Comparison of ENCODE assay signal across 28 cellular contexts in the genomic region with DNA sequence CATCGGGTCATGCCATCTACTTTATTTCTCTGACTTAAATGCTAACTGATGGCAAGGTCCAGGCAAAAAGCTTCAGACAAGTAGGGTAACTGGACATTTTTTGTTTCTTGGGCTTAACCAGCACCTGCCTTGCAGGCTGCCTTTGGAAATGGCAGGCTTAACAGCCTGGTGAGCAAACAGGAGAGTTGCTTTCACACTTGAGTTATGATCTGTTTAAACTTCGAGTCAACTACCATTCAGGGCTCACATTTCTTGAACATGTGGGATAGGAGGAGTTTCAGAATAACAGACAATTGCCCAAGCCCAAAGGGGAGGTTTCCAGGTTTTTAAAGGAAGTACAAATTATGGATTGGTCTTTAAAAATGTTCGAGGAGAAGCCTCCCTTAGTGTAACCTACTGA.
"Had no signal": no experiment of that assay in that cellular context is flagged by ENCODE, and none has a peak within 500 bp of the region (broad histone marks: within the 10 kb centered on the region; RNA-seq: fewer than 3 reads in every experiment).

No MANE protein-coding gene starts in this region.

- H3K27me3 ChIP-seq: brain microvascular endothelial cell, dorsolateral prefrontal cortex, foreskin keratinocyte, gastrocnemius medialis had no signal

- H3K9me3 ChIP-seq: gastrocnemius medialis had no signal

- H3K36me3 ChIP-seq: brain microvascular endothelial cell, gastrocnemius medialis, WERI-Rb-1 had no signal

- H3K4me1 ChIP-seq: foreskin keratinocyte, gastrocnemius medialis had no signal

- ATAC-seq: activated CD4-positive, CD25-positive, alpha-beta regulatory T cell treated with anti-CD3 and anti-CD28 coated beads, Interleukin-2, amount 50 U/mL, for 24 hours; activated CD8-positive, alpha-beta T cell treated with anti-CD3 and anti-CD28 coated beads for 36 hours; activated T-cell treated with anti-CD3 and anti-CD28 coated beads, Interleukin-2, amount 50 U/mL, for 4 hours; activated T-helper 17 cell treated with anti-CD3 and anti-CD28 coated beads, Interleukin-2, amount 50 U/mL, for 72 hours; esophagus mucosa; foreskin keratinocyte; gastrocnemius medialis; T-helper 17 cell had no signal

- H3K27ac ChIP-seq: brain microvascular endothelial cell, coronary artery, dorsolateral prefrontal cortex, foreskin keratinocyte, gastrocnemius medialis, WERI-Rb-1 had no signal

- DNase-seq: activated B cell treated with CpG ODN at 0.5 μM for 24 hours; activated CD4-positive, alpha-beta T cell treated with anti-CD3 and anti-CD28 coated beads for 48 hours; activated CD4-positive, alpha-beta T cell treated with anti-CD3 and anti-CD28 coated beads, Interleukin-2, amount 50 U/mL, for 1 hour; activated CD4-positive, alpha-beta T cell treated with anti-CD3 and anti-CD28 coated beads, Interleukin-2, amount 50 U/mL, for 48 hours; activated CD8-positive, alpha-beta memory T cell treated with anti-CD3 and anti-CD28 coated beads for 24 hours; activated CD8-positive, alpha-beta T cell treated with anti-CD3 and anti-CD28 coated beads for 36 hours; activated effector memory CD4-positive, alpha-beta T cell treated with Interleukin-2 at 50 U/mL for 16 hours; activated gamma-delta T cell treated with Interleukin-2 at 50 U/mL for 16 hours; activated naive CD4-positive, alpha-beta T cell treated with anti-CD3 and anti-CD28 coated beads, Interleukin-2, amount 50 U/mL, for 16 hours; activated naive CD4-positive, alpha-beta T cell treated with Interleukin-2 at 50 U/mL for 16 hours; activated T-cell treated with anti-CD3 and anti-CD28 coated beads, Interleukin-2, amount 50 U/mL, for 4 hours; amniotic stem cell; anterior cingulate cortex; brain microvascular endothelial cell; dorsolateral prefrontal cortex; effector memory CD4-positive, alpha-beta T cell; endodermal cell; foreskin keratinocyte; gastrocnemius medialis; glutamatergic neuron; T-helper 1 cell; T-helper 17 cell; T1000; WERI-Rb-1 had no signal

- H3K4me3 ChIP-seq: coronary artery, dorsolateral prefrontal cortex, gastrocnemius medialis had no signal
